ENCODE assay signal across 10 cellular contexts in the genomic region with DNA sequence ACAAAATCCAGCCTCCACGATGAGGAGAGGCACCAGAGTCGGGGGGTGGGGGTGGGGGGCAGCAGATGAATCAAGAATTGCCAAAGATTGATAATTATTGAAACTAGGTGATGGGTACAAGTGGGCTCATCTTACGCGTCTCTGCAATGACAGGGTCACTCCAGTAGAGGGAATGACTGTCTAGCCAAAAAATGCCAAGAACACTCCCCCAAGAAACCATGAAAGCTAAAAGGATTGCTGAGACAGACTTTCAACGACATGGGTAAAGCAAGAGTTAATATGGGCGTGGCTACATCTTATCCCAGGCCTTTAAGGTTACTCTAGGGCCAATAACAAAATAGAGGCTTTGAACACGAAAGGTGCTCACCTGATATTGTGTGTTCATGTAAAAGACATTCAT.
A peak's percentile ranks its signal among the peaks of the same experiment; 100 is the strongest.
DNase-seq lines count a peak whose midpoint lies in the region; ATAC-seq and TF ChIP-seq lines count a peak whose summit lies in the region.
"Had no signal": no experiment of that assay in that cellular context is flagged by ENCODE, and none has a peak within 500 bp of the region (broad histone marks: within the 10 kb centered on the region; RNA-seq: fewer than 3 reads in every experiment).

No MANE protein-coding gene starts in this region.

- H3K36me3 ChIP-seq in SK-N-SH (replicated peaks in 1 of 2; ENCODE audit: control insufficient read depth in 1 of 2, insufficient read depth in 2 of 2, low read length in 1 of 2), result peaks cover 15 to 27% of the 10 kb centered on the region in 2 experiments

- H3K27me3 Mint-ChIP-seq in activated B cell treated with CpG ODN at 0.5 μM for 24 hours (no peaks in the 10 kb centered on the region), progenitor cell of endocrine pancreas (no peaks in the 10 kb centered on the region)
- H3K27me3 Mint-ChIP-seq: stimulated activated naive CD8-positive, alpha-beta T cell treated with anti-CD3 and anti-CD28 coated beads, Interleukin-15, Interleukin-2, amounts not matched to agents 100 ng/mL and 50 ng/mL, for 24 hours had no signal

- DNase-seq in SK-N-SH (no peak), activated B cell treated with CpG ODN at 0.5 μM for 24 hours (no peak), progenitor cell of endocrine pancreas (ENCODE audit: low spot score, unreplicated experiment) (no peak), anterior cingulate cortex (lab: John Stamatoyannopoulos, UW) (no peak), DMS79 (lab: John Stamatoyannopoulos, UW) (no peak)
- peak; percentile 68 for DNase-seq in Jurkat, Clone E6-1 (ENCODE audit: low read depth, low spot score)
- DNase-seq in stimulated activated CD4-positive, alpha-beta T cell treated with anti-CD3 and anti-CD28 coated beads, Interleukin-15, amount 100 ng/mL, for 24 hours, result no peak
- DNase-seq: C1 segment of cervical spinal cord had no signal

- peak; percentile 41; the same call in 1 of the 2 replicates for TF ChIP-seq CTCF in SK-N-SH (IDR thresholded peaks at IDR 0.05)
- TF ChIP-seq CTCF in activated B cell treated with CpG ODN at 0.5 μM for 24 hours (IDR thresholded peaks at IDR 0.05), result no peak
- peak; percentile 25 for TF ChIP-seq CTCF in progenitor cell of endocrine pancreas (IDR thresholded peaks at IDR 0.05; ENCODE audit: unreplicated experiment)

- H3K27me3 ChIP-seq in SK-N-SH (ENCODE audit: insufficient read depth), result no peaks in the 10 kb centered on the region

- H3K4me3 Mint-ChIP-seq in activated B cell treated with CpG ODN at 0.5 μM for 24 hours, result no peak overlapping the region
- no peak overlapping the region for H3K4me3 Mint-ChIP-seq in progenitor cell of endocrine pancreas (ENCODE audit: low read depth)
- H3K4me3 Mint-ChIP-seq: stimulated activated naive CD8-positive, alpha-beta T cell treated with anti-CD3 and anti-CD28 coated beads, Interleukin-15, Interleukin-2, amounts not matched to agents 100 ng/mL and 50 ng/mL, for 24 hours had no signal

- peaks cover 18 to 33% of the 10 kb centered on the region in 2 experiments for H3K4me1 ChIP-seq in SK-N-SH (ENCODE audit: control insufficient read depth in 1 of 2, insufficient read depth in 2 of 2, low read depth in 1 of 2, low read length in 1 of 2)

- no peaks in the 10 kb centered on the region for H3K9me2 ChIP-seq in SK-N-SH

- no peak overlapping the region for H3K4me2 ChIP-seq in SK-N-SH

- no peak overlapping the region for H3K9ac ChIP-seq in SK-N-SH

- 84% methylated on average over 7 of the region's 7 CpGs for WGBS in SK-N-SH (ENCODE audit: low lambda C conversion rate)

- H3K9me3 Mint-ChIP-seq in activated B cell treated with CpG ODN at 0.5 μM for 24 hours, result no peaks in the 10 kb centered on the region
- H3K9me3 Mint-ChIP-seq in progenitor cell of endocrine pancreas (ENCODE audit: low read depth), result no peaks in the 10 kb centered on the region
- H3K9me3 Mint-ChIP-seq: stimulated activated naive CD8-positive, alpha-beta T cell treated with anti-CD3 and anti-CD28 coated beads, Interleukin-15, Interleukin-2, amounts not matched to agents 100 ng/mL and 50 ng/mL, for 24 hours had no signal

- H3K27ac Mint-ChIP-seq in activated B cell treated with CpG ODN at 0.5 μM for 24 hours (no peak overlapping the region), progenitor cell of endocrine pancreas (no peak overlapping the region)
- H3K27ac Mint-ChIP-seq: stimulated activated naive CD8-positive, alpha-beta T cell treated with anti-CD3 and anti-CD28 coated beads, Interleukin-15, Interleukin-2, amounts not matched to agents 100 ng/mL and 50 ng/mL, for 24 hours had no signal

- CTCF ChIA-PET in SK-N-SH (lab: Yijun Ruan, JAX) (interaction anchor here (0.8 to 2.4 kb wide), 4 partner anchors 14 to 760 kb away, joined by 3 to 7 read pairs (median 4); no protein-coding TSS in a partner anchor), activated B cell treated with CpG ODN at 0.5 μM for 24 hours (lab: Charles Lee) (interaction anchor here (0.6 to 3.4 kb wide), 8 partner anchors 15 to 595 kb away, joined by 3 to 32 read pairs (median 4); a partner anchor contains a TSS)

- TF ChIP-seq RAD21 in SK-N-SH (IDR thresholded peaks at IDR 0.05; ENCODE audit: low read length), result peak; percentile 50

- peaks cover 9% of the 10 kb centered on the region for H3K4me1 Mint-ChIP-seq in activated B cell treated with CpG ODN at 0.5 μM for 24 hours
- H3K4me1 Mint-ChIP-seq in progenitor cell of endocrine pancreas (ENCODE audit: low read depth), result no peaks in the 10 kb centered on the region

- peaks cover 2% of the 10 kb centered on the region; the same call in 1 of the 2 replicates for H4K20me1 ChIP-seq in SK-N-SH (ENCODE audit: insufficient read depth)

- POLR2A ChIA-PET in SK-N-SH (lab: Yijun Ruan, JAX) (no interaction called here), activated B cell treated with CpG ODN at 0.5 μM for 24 hours (lab: Charles Lee) (no interaction called here)

- no peak overlapping the region for H3K4me3 ChIP-seq in SK-N-SH (ENCODE audit: low read depth in 2 of 2, low read length in 1 of 2)
- no peak overlapping the region for H3K4me3 ChIP-seq in Jurkat, Clone E6-1 (ENCODE audit: low read length)

- TF ChIP-seq EP300 in SK-N-SH (IDR thresholded peaks at IDR 0.05; ENCODE audit: borderline replicate concordance in 1 of 2, low read depth in 1 of 2, low read length in 1 of 2), result no peak

- ATAC-seq in SK-N-SH treated with all-trans-retinoic acid at 6 μM for 48 hours (no peak), activated B cell treated with CpG ODN at 0.5 μM for 24 hours (ENCODE audit: low read depth) (peak; percentile 40)

- H3K27ac ChIP-seq in SK-N-SH (ENCODE audit: low read depth in 2 of 2, low read length in 1 of 2), result no peak overlapping the region

- peaks cover 4% of the 10 kb centered on the region for H3F3A ChIP-seq in SK-N-SH (replicated peaks; ENCODE audit: insufficient read depth)

- peaks cover 6% of the 10 kb centered on the region; the same call in 1 of the 2 replicates for H3K79me2 ChIP-seq in SK-N-SH (ENCODE audit: insufficient read depth)

- intact Hi-C loops in activated B cell treated with CpG ODN at 0.5 μM for 24 hours (cut with micrococcal nuclease), result loop anchor here (1.0 to 5.0 kb wide), 4 partner anchors 86 to 598 kb away; a partner anchor contains a TSS

- H3K9me3 ChIP-seq in SK-N-SH, result no peaks in the 10 kb centered on the region

- H3K36me3 Mint-ChIP-seq in activated B cell treated with CpG ODN at 0.5 μM for 24 hours (ENCODE audit: low read depth), result peaks cover 18% of the 10 kb centered on the region
- H3K36me3 Mint-ChIP-seq in progenitor cell of endocrine pancreas (ENCODE audit: insufficient read depth), result peaks cover 6% of the 10 kb centered on the region

- H2AFZ ChIP-seq in SK-N-SH (ENCODE audit: low read depth), result no peak overlapping the region

TF ChIP-seq in SK-N-SH, 30 proteins besides CTCF, POLR2A, EP300 and RAD21 (continues in another document):
- no peak for TF ChIP-seq TEAD4 (IDR thresholded peaks at IDR 0.05; ENCODE audit: borderline replicate concordance, insufficient read depth)
- TF ChIP-seq SIN3A (IDR thresholded peaks at IDR 0.05; ENCODE audit: borderline replicate concordance, low read depth, low read length), result no peak
- TF ChIP-seq ELF1 (IDR thresholded peaks at IDR 0.05), result no peak
- TF ChIP-seq, protein P1, sequence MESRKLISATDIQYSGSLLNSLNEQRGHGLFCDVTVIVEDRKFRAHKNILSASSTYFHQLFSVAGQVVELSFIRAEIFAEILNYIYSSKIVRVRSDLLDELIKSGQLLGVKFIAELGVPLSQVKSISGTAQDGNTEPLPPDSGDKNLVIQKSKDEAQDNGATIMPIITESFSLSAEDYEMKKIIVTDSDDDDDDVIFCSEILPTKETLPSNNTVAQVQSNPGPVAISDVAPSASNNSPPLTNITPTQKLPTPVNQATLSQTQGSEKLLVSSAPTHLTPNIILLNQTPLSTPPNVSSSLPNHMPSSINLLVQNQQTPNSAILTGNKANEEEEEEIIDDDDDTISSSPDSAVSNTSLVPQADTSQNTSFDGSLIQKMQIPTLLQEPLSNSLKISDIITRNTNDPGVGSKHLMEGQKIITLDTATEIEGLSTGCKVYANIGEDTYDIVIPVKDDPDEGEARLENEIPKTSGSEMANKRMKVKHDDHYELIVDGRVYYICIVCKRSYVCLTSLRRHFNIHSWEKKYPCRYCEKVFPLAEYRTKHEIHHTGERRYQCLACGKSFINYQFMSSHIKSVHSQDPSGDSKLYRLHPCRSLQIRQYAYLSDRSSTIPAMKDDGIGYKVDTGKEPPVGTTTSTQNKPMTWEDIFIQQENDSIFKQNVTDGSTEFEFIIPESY (IDR thresholded peaks at IDR 0.05; ENCODE audit: borderline replicate concordance, low read depth), result no peak
- TF ChIP-seq YY1 (IDR thresholded peaks at IDR 0.05; ENCODE audit: low read depth), result no peak
- TF ChIP-seq EZH2phosphoT487 (IDR thresholded peaks at IDR 0.05; ENCODE audit: borderline replicate concordance, low read depth), result no peak

TF ChIP-seq in SK-N-SH treated with all-trans-retinoic acid at 6 μM for 48 hours, 23 proteins besides CTCF, POLR2A, EP300 and RAD21:
- TF ChIP-seq ZNF8 (CRISPR knock-in tag; IDR thresholded peaks at IDR 0.05), result no peak
TF ChIP-seq in SK-N-SH treated with all-trans-retinoic acid at 6 μM for 48 hours: peak in this region for 0.
